In genomic region chr3:195895078-195895899, GRCh38 we compare ENCODE assay signal across 8 cellular contexts. TPM values are rescaled to one million over a fixed set of nuclear protein-coding genes. Genes with fewer than 3 reads are reported as not detected.
DNase-seq lines count a peak whose midpoint lies in the region; ATAC-seq, FAIRE-seq and TF ChIP-seq lines count a peak whose summit lies in the region.

No MANE protein-coding gene starts in this region.

- H2AFZ ChIP-seq in MM.1S (ENCODE audit: low read length) (peak overlapping the region; percentile 85), keratinocyte (ENCODE audit: control insufficient read depth, low read length) (peak overlapping the region; percentile 30)

- FAIRE-seq in H54 (lab: Jason Lieb, UNC) = no peak
- no peak for FAIRE-seq in keratinocyte (lab: Jason Lieb, UNC)

- no peaks in the 10 kb centered on the region for H3K36me3 ChIP-seq in MM.1S (replicated peaks; ENCODE audit: insufficient read depth, low read length)
- no peaks in the 10 kb centered on the region for H3K36me3 ChIP-seq in body of pancreas (replicated peaks in 1 of 2; ENCODE audit: insufficient read depth in 1 of 2, low read depth in 2 of 2)
- peaks cover 0 to 9% of the 10 kb centered on the region in 2 experiments for H3K36me3 ChIP-seq in keratinocyte (ENCODE audit: control insufficient read depth in 2 of 2, extremely low read depth in 1 of 2, insufficient read depth in 2 of 2, low read length in 2 of 2)

- H4K20me1 ChIP-seq in MM.1S (ENCODE audit: insufficient read depth, low read length) (no peaks in the 10 kb centered on the region), keratinocyte (ENCODE audit: control insufficient read depth, extremely low read depth, insufficient read depth, low read length) (peaks cover 4% of the 10 kb centered on the region)

- peak; percentile 73 for DNase-seq in ELF-1 (ENCODE audit: low read depth, low spot score)
- peak; percentile 83 for DNase-seq in H54 (ENCODE audit: insufficient read length, low spot score)
- DNase-seq in MM.1S = peak; percentile 78
- DNase-seq in T1000 (lab: John Stamatoyannopoulos, UW) = peak; percentile 31
- DNase-seq in body of pancreas = peak in 3 of 4 donors; percentile 46 to 64 (median 63)
- DNase-seq in keratinocyte (ENCODE audit: low read depth, low spot score) = no peak
- peak; percentile 82 for DNase-seq in stimulated activated CD4-positive, alpha-beta T cell treated with anti-CD3 and anti-CD28 coated beads, Interleukin-15, amount 100 ng/mL, for 24 hours
- no peak for DNase-seq in GF-D8 (lab: John Stamatoyannopoulos, UW)

- H3F3A ChIP-seq in MM.1S (ENCODE audit: insufficient read depth, low read length) = peaks cover 23% of the 10 kb centered on the region

- peak overlapping the region; percentile 97 for H3K4me3 ChIP-seq in MM.1S (ENCODE audit: low read length)
- peak overlapping the region; percentile 15 to 43 for H3K4me3 ChIP-seq in body of pancreas
- peak overlapping the region; percentile 70 to 86 (median 70) for H3K4me3 ChIP-seq in keratinocyte (ENCODE audit: control insufficient read depth in 2 of 3, extremely low read depth in 1 of 3, insufficient read depth in 2 of 3, low read depth in 1 of 3, low read length in 3 of 3)

- ATAC-seq in body of pancreas = peak; percentile 49

- H3K4me2 ChIP-seq in MM.1S (ENCODE audit: low read depth, low read length) (peak overlapping the region; percentile 98), keratinocyte (ENCODE audit: control insufficient read depth, extremely low read depth, insufficient read depth, low read depth, low read length) (peak overlapping the region; percentile 82)

- H3K79me2 ChIP-seq in MM.1S (ENCODE audit: low read length) = peaks cover 59% of the 10 kb centered on the region
- H3K79me2 ChIP-seq in keratinocyte (ENCODE audit: control insufficient read depth, insufficient read depth, low read length) = peaks cover 52% of the 10 kb centered on the region

- H3K9me3 ChIP-seq in MM.1S (replicated peaks; ENCODE audit: insufficient read depth, low read length) (no peaks in the 10 kb centered on the region), body of pancreas (no peaks in the 10 kb centered on the region), keratinocyte (ENCODE audit: control insufficient read depth, low read depth, low read length) (no peaks in the 10 kb centered on the region)

- TF ChIP-seq POLR2A in H54 (IDR thresholded peaks at IDR 0.05; ENCODE audit: low read depth, low read length) (no peak), body of pancreas (IDR thresholded peaks at IDR 0.05) (no peak)

- peak overlapping the region; percentile 60; the same call in 1 of the 2 replicates for H3K27ac ChIP-seq in MM.1S (ENCODE audit: low read length)
- H3K27ac ChIP-seq in body of pancreas = peak overlapping the region; percentile 50 to 76 (median 64)
- peak overlapping the region; percentile 81 for H3K27ac ChIP-seq in keratinocyte (ENCODE audit: control insufficient read depth, insufficient read depth, low read length)

- peak overlapping the region; percentile 75 for H3K9ac ChIP-seq in MM.1S (ENCODE audit: low read length)
- peak overlapping the region; percentile 76 for H3K9ac ChIP-seq in keratinocyte (ENCODE audit: control insufficient read depth, extremely low read depth, insufficient read depth, low read length)

- H3K27me3 ChIP-seq in MM.1S (replicated peaks; ENCODE audit: insufficient read depth, low read length) (no peaks in the 10 kb centered on the region), body of pancreas (no peaks in the 10 kb centered on the region), keratinocyte (ENCODE audit: control insufficient read depth, extremely low read depth, insufficient read depth, low read length) (no peaks in the 10 kb centered on the region)

- dilution Hi-C loops in keratinocyte (cut with MboI; ENCODE audit: extremely low pct_ligation_motif_present, low sequenced_read_pairs) = no loop called here

- H3K4me1 ChIP-seq in MM.1S (ENCODE audit: low read length) (peaks cover 18% of the 10 kb centered on the region), body of pancreas (peaks cover 52% of the 10 kb centered on the region), keratinocyte (ENCODE audit: control insufficient read depth, extremely low read depth, insufficient read depth, low read length) (peaks cover 36% of the 10 kb centered on the region)

- 0 to 1% methylated on average over 8 to 49 of the region's 60 CpGs for whole genome bisulfite sequencing in body of pancreas, 2 donors

- H3K9me2 ChIP-seq in MM.1S (replicated peaks; ENCODE audit: insufficient read depth, low read length) = no peaks in the 10 kb centered on the region

- TF ChIP-seq CTCF in MM.1S (IDR thresholded peaks at IDR 0.05; ENCODE audit: low read length) (peak; percentile 54), body of pancreas (IDR thresholded peaks at IDR 0.05) (no peak), keratinocyte (optimal IDR thresholded peaks at IDR 0.05 in 1 of 3, IDR thresholded peaks at IDR 0.05 in 1 of 3, conservative IDR thresholded peaks at IDR 0.05 in 1 of 3; ENCODE audit: extremely low read depth in 1 of 3, insufficient read depth in 2 of 3, low read length in 3 of 3) (no peak)

- intact Hi-C loops in body of pancreas (cut with DNase I) = no loop called here

- H3K9me1 ChIP-seq in keratinocyte (ENCODE audit: control insufficient read depth, extremely low read depth, insufficient read depth, low read length) = no peaks in the 10 kb centered on the region

RNA-seq across cellular contexts. Expression of gene TNK2, which starts 13.1 kb away (rescaled TPM):
- 10 to 100 TPM; 25.9 to 49.1 TPM for total RNA-seq in body of pancreas
- 10.6 to 21.4 TPM (median 15.8 TPM) in 3 replicates for polyA plus RNA-seq in keratinocyte
- 17.1 TPM for polyA plus RNA-seq in keratinocyte (2011; ENCODE audit: low read depth)
- 4.4 and 10.0 TPM in 2 replicates for polyA plus RNA-seq in keratinocyte (2011; cell fraction: cytosol; rRNA removed)
- polyA plus RNA-seq in keratinocyte (2011; cell fraction: nucleus; rRNA removed) = 56.7 and 70.6 TPM in 2 replicates
- 23.7 and 30.5 TPM in 2 replicates for polyA plus RNA-seq in keratinocyte (2012; ENCODE audit: low replicate concordance)
- 24.1 to 62.9 TPM (median 26.8 TPM) in 3 replicates for polyA minus RNA-seq in keratinocyte
- 24.0 TPM for polyA minus RNA-seq in keratinocyte (2011; cell fraction: cytosol; rRNA and poly(A)+ RNA removed)
- polyA minus RNA-seq in keratinocyte (2011; cell fraction: nucleus; rRNA and poly(A)+ RNA removed) = 27.1 and 33.3 TPM in 2 replicates

Comparison
In these comparisons a context has a peak if more than half of its experiments do, and no peak if none do; other contexts are left out.
1. DNase-seq: peak in ELF-1 (single experiment), H54 (single experiment), MM.1S (single experiment), T1000 (single experiment), body of pancreas (3 of 4) and stimulated activated CD4-positive, alpha-beta T cell treated with anti-CD3 and anti-CD28 coated beads, Interleukin-15, amount 100 ng/mL, for 24 hours (single experiment); none in keratinocyte (single experiment) and GF-D8 (single experiment).
2. H3K4me3 ChIP-seq: peak in every context shown above with its lines; median percentile 97 in MM.1S; 70 in keratinocyte; 29 in body of pancreas.
3. Peak in every context shown above with its lines, with median percentiles within 50 percentile points of each other: H3K27ac ChIP-seq.